Comparison of ENCODE assay signal across 14 cellular contexts in the genomic region with DNA sequence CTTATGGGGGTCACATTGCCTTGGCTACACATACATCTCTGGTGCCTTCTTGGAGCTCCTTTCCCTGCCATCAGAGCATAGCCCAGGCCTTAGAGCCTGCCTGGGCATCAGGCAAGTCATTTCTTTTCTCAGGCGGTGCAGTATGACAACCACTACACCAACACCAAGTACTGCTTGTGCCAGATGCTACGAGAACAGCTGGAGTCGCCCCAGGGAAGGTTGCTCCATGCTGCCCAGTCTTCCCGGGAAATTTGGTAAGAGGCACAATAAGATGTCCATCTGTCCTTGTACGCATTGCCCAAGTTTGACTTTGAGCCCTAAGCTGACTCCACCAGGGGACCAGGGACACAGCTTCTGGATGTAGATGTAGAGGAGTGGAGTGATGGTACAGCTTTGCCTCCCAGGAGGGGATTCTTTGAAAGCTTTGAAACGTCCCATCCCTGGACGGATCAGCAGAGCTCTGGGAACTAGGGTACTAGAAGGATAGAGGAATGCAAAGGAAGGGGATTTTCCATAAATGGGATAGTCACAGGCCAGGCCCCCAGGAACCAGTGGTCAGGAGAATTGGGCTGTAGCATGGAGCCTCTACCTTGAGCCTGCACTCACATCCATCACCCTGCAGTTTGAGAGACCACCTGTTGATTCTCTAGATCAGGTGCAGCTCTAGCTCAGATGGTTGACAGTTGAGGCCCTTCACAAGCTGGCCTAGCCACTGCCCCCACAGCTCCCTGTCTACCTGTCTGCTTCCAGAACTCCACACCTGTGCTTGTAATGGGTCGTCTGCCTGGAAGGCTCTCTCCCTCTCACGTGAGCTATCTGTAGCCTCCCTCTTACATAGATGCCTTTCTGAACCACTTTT. TPM values are rescaled to one million over a fixed set of nuclear protein-coding genes. Genes with fewer than 3 reads are reported as not detected.
A peak's percentile ranks its signal among the peaks of the same experiment; 100 is the strongest.
DNase-seq lines count a peak whose midpoint lies in the region; ATAC-seq and TF ChIP-seq lines count a peak whose summit lies in the region.
"Had no signal": no experiment of that assay in that cellular context is flagged by ENCODE, and none has a peak within 500 bp of the region (broad histone marks: within the 10 kb centered on the region; RNA-seq: fewer than 3 reads in every experiment).

No MANE protein-coding gene starts in this region.

- peaks cover 0 to 2% (median 0%) of the 10 kb centered on the region in 8 donors for H3K9me3 Mint-ChIP-seq in CD4-positive, alpha-beta memory T cell
- H3K9me3 Mint-ChIP-seq in endothelial cell (ENCODE audit: unreplicated experiment) (no peaks in the 10 kb centered on the region), type B pancreatic cell (no peaks in the 10 kb centered on the region)

- no peaks in the 10 kb centered on the region for H3K9me3 ChIP-seq in CD4-positive, alpha-beta memory T cell (ENCODE audit: control insufficient read depth in 1 of 2, low read length in 2 of 2)
- H3K9me3 ChIP-seq in OCI-LY1 (ENCODE audit: low read length), result no peaks in the 10 kb centered on the region
- H3K9me3 ChIP-seq in tibial artery, result no peaks in the 10 kb centered on the region

- H3K36me3 ChIP-seq in CD4-positive, alpha-beta memory T cell (ENCODE audit: insufficient read depth, low read length), result no peaks in the 10 kb centered on the region
- peaks cover 75% of the 10 kb centered on the region for H3K36me3 ChIP-seq in OCI-LY1 (ENCODE audit: insufficient read depth, low read length)
- H3K36me3 ChIP-seq in tibial artery, result peaks cover 39 to 97% (median 58%) of the 10 kb centered on the region in 3 donors

- no peaks in the 10 kb centered on the region for H3K79me2 ChIP-seq in OCI-LY1 (ENCODE audit: insufficient read depth, low read length)

- no peak for TF ChIP-seq CTCF in OCI-LY1 (IDR thresholded peaks at IDR 0.05; ENCODE audit: low read length)
- TF ChIP-seq CTCF in endothelial cell (IDR thresholded peaks at IDR 0.05; ENCODE audit: unreplicated experiment), result no peak
- TF ChIP-seq CTCF in type B pancreatic cell (conservative IDR thresholded peaks at IDR 0.05), result no peak
- TF ChIP-seq CTCF in tibial artery (IDR thresholded peaks at IDR 0.05), result no peak

- H3K27me3 Mint-ChIP-seq in CD4-positive, alpha-beta memory T cell, result no peaks in the 10 kb centered on the region
- H3K27me3 Mint-ChIP-seq in endothelial cell (ENCODE audit: unreplicated experiment), result peaks cover 3% of the 10 kb centered on the region
- no peaks in the 10 kb centered on the region for H3K27me3 Mint-ChIP-seq in type B pancreatic cell

- peak overlapping the region; percentile 20; the same call in 1 of the 2 replicates for H3K4me2 ChIP-seq in OCI-LY1 (ENCODE audit: low read length)

- H3F3A ChIP-seq in OCI-LY1 (ENCODE audit: insufficient read depth, low read length), result no peaks in the 10 kb centered on the region

- peak overlapping the region; percentile 58 to 95 (median 91) for H3K27ac Mint-ChIP-seq in CD4-positive, alpha-beta memory T cell
- H3K27ac Mint-ChIP-seq in endothelial cell (ENCODE audit: unreplicated experiment), result no peak overlapping the region
- no peak overlapping the region for H3K27ac Mint-ChIP-seq in type B pancreatic cell

- peaks cover 24 to 33% of the 10 kb centered on the region in 2 donors for H3K36me3 Mint-ChIP-seq in CD4-positive, alpha-beta memory T cell
- H3K36me3 Mint-ChIP-seq in endothelial cell (ENCODE audit: low read depth, unreplicated experiment) (peaks cover 26% of the 10 kb centered on the region), type B pancreatic cell (peaks cover 23% of the 10 kb centered on the region)

- POLR2A ChIA-PET in CD4-positive, alpha-beta memory T cell (lab: Charles Lee; ENCODE audit: partially characterized antibody), result interaction anchor here (0.8 to 17.1 kb wide), 8 partner anchors 5 to 163 kb away, joined by 3 to 474 read pairs (median 4); a partner anchor contains a TSS

- ATAC-seq in GM19455 (IDR thresholded peaks at IDR 0.05; ENCODE audit: unreplicated experiment), result peak; percentile 7
- ATAC-seq: left colon had no signal

- H3K4me3 Mint-ChIP-seq in CD4-positive, alpha-beta memory T cell, result peak overlapping the region in 7 of 8 donors; percentile 79 to 89 (median 86)
- H3K4me3 Mint-ChIP-seq in endothelial cell (ENCODE audit: unreplicated experiment) (peak overlapping the region; percentile 84), type B pancreatic cell (no peak overlapping the region)

- no peaks in the 10 kb centered on the region for H3K9me2 ChIP-seq in OCI-LY1 (ENCODE audit: low read depth, low read length)

- H3K27me3 ChIP-seq in CD4-positive, alpha-beta memory T cell (ENCODE audit: insufficient read depth, low read length), result no peaks in the 10 kb centered on the region
- no peaks in the 10 kb centered on the region for H3K27me3 ChIP-seq in OCI-LY1 (ENCODE audit: insufficient read depth, low read length)
- H3K27me3 ChIP-seq in tibial artery, result no peaks in the 10 kb centered on the region

- no peaks in the 10 kb centered on the region for H4K20me1 ChIP-seq in OCI-LY1 (ENCODE audit: insufficient read depth, low read length)

- H3K4me3 ChIP-seq in CD4-positive, alpha-beta memory T cell (ENCODE audit: low read length in 2 of 2), result peak overlapping the region in 1 of 2 donors; percentile 20
- no peak overlapping the region for H3K4me3 ChIP-seq in OCI-LY1 (ENCODE audit: low read depth, low read length, poor library complexity, severe bottlenecking)
- H3K4me3 ChIP-seq in tibial artery, result no peak overlapping the region

- H3K4me1 ChIP-seq in CD4-positive, alpha-beta memory T cell (ENCODE audit: insufficient read depth, low read length), result peaks cover 94% of the 10 kb centered on the region
- H3K4me1 ChIP-seq in OCI-LY1 (ENCODE audit: insufficient read depth, low read length, severe bottlenecking) (peaks cover 39% of the 10 kb centered on the region), tibial artery (no peaks in the 10 kb centered on the region)

- CTCF ChIA-PET in CD4-positive, alpha-beta memory T cell (lab: Charles Lee; ENCODE audit: partially characterized antibody), result interaction anchor here (1.2 to 8.2 kb wide), 5 partner anchors 10 to 154 kb away, joined by 3 to 83 read pairs (median 7); a partner anchor contains a TSS

- no peak for DNase-seq in CD4-positive, alpha-beta memory T cell
- no peak for DNase-seq in endothelial cell (ENCODE audit: low spot score)
- DNase-seq in NCI-H1694 (lab: John Stamatoyannopoulos, UW), result no peak
- DNase-seq in type B pancreatic cell (ENCODE audit: extremely low spot score, unreplicated experiment), result no peak
- DNase-seq in tibial artery, result no peak
- DNase-seq in kidney tubule cell (ENCODE audit: low spot score), result no peak
- DNase-seq: effector CD8-positive, alpha-beta T cell; HCEC 1CT; NCI-H510A treated with DMSO at 0.1 percent for 48 hours; occipital lobe; SHP77 had no signal

- intact Hi-C loops in CD4-positive, alpha-beta memory T cell (cut with micrococcal nuclease), result loop anchor here (1.0 kb wide), 1 partner anchor 10 kb away; no protein-coding TSS in a partner anchor
- intact Hi-C loops in tibial artery (cut with DNase I; ENCODE audit: low total_unique reads), result no loop called here

- H3K27ac ChIP-seq in CD4-positive, alpha-beta memory T cell (ENCODE audit: low read depth, low read length), result peak overlapping the region; percentile 40
- H3K27ac ChIP-seq in OCI-LY1 (ENCODE audit: low read depth, low read length, poor library complexity, severe bottlenecking), result peak overlapping the region; percentile 76
- no peak overlapping the region for H3K27ac ChIP-seq in tibial artery

- H2AFZ ChIP-seq in OCI-LY1 (ENCODE audit: low read length), result no peak overlapping the region

- H3K4me1 Mint-ChIP-seq in CD4-positive, alpha-beta memory T cell, result peaks cover 70 to 92% (median 83%) of the 10 kb centered on the region in 4 donors
- H3K4me1 Mint-ChIP-seq in endothelial cell (ENCODE audit: unreplicated experiment) (peaks cover 4% of the 10 kb centered on the region), type B pancreatic cell (ENCODE audit: unreplicated experiment) (no peaks in the 10 kb centered on the region)

- H3K9ac ChIP-seq in OCI-LY1 (ENCODE audit: low read length), result peak overlapping the region; percentile 8; the same call in 1 of the 2 replicates

RNA-seq across cellular contexts. Expression of a gene that starts 11.0 kb away (rescaled TPM):
- total RNA-seq in CD4-positive, alpha-beta memory T cell, result 100 to 1,000 TPM; 127 to 134 TPM
- polyA plus RNA-seq in CD4-positive, alpha-beta memory T cell, result 10 to 100 TPM; 76.5 to 94.9 TPM
- total RNA-seq in endothelial cell (ENCODE audit: unreplicated experiment) (38.4 TPM), type B pancreatic cell (ENCODE audit: low replicate concordance) (37.5 and 55.5 TPM in 2 replicates)

RNA-seq across cellular contexts. Expression of a gene that starts 51.0 kb away (rescaled TPM):
- 10 to 100 TPM; 13.8 to 14.6 TPM for total RNA-seq in CD4-positive, alpha-beta memory T cell
- polyA plus RNA-seq in CD4-positive, alpha-beta memory T cell, result 10 to 100 TPM in 1 of 2 donors, 1 to 10 TPM in 1; 9.0 to 11.9 TPM
- total RNA-seq in endothelial cell (ENCODE audit: unreplicated experiment) (16.4 TPM), type B pancreatic cell (ENCODE audit: low replicate concordance) (21.7 and 24.1 TPM in 2 replicates)

RNA-seq across cellular contexts. Expression of a gene that starts 51.1 kb away (rescaled TPM):
- total RNA-seq in CD4-positive, alpha-beta memory T cell, result 10 to 100 TPM; 16.1 to 17.0 TPM
- 10 to 100 TPM; 36.0 to 55.8 TPM for polyA plus RNA-seq in CD4-positive, alpha-beta memory T cell
- total RNA-seq in endothelial cell (ENCODE audit: unreplicated experiment) (10.3 TPM), type B pancreatic cell (ENCODE audit: low replicate concordance) (14.7 and 15.2 TPM in 2 replicates)

RNA-seq across cellular contexts. Expression of a gene that starts 58.4 kb away (rescaled TPM):
- total RNA-seq in CD4-positive, alpha-beta memory T cell, result not detected
- not detected for polyA plus RNA-seq in CD4-positive, alpha-beta memory T cell
- total RNA-seq in endothelial cell (ENCODE audit: unreplicated experiment), result not detected
- not detected in 2 replicates for total RNA-seq in type B pancreatic cell (ENCODE audit: low replicate concordance)
- total RNA-seq: left colon, occipital lobe had no signal

Comparison
In these comparisons a context has a peak if more than half of its experiments do, and no peak if none do; other contexts are left out.
1. H3K27ac ChIP-seq: peak in CD4-positive, alpha-beta memory T cell (single experiment) and OCI-LY1 (single experiment); none in tibial artery (0 of 2).
2. H3K27ac Mint-ChIP-seq: peak in CD4-positive, alpha-beta memory T cell (7 of 7); none in endothelial cell (single experiment) and type B pancreatic cell (single experiment).